12 cellular contexts compared by ENCODE assay signal in genomic region chr1:185517808-185518419, GRCh38.
"Had no signal": no experiment of that assay in that cellular context is flagged by ENCODE, and none has a peak within 500 bp of the region (broad histone marks: within the 10 kb centered on the region; RNA-seq: fewer than 3 reads in every experiment).

No MANE protein-coding gene starts in this region.

- H3K79me2 ChIP-seq: hepatocyte had no signal

- H3K4me3 ChIP-seq: hepatocyte, neural progenitor cell, spleen, upper lobe of left lung had no signal

- H3K4me2 ChIP-seq: hepatocyte, neural progenitor cell had no signal

- ATAC-seq: left lobe of liver, sciatic nerve had no signal

- DNase-seq: activated CD4-positive, alpha-beta T cell treated with anti-CD3 and anti-CD28 coated beads, Interleukin-2, amount 50 U/mL, for 1 hour; activated CD8-positive, alpha-beta memory T cell treated with anti-CD3 and anti-CD28 coated beads for 24 hours; activated naive CD8-positive, alpha-beta T cell treated with anti-CD3 and anti-CD28 coated beads, Interleukin-2, amount 10 ng/mL, durations not matched to agents 7 days and 5 days; brain microvascular endothelial cell; cerebellar nuclear complex; dermis blood vessel endothelial cell; spleen; upper lobe of left lung had no signal

- H3K36me3 ChIP-seq: brain microvascular endothelial cell, neural progenitor cell, spleen, upper lobe of left lung had no signal

- H3K27ac ChIP-seq: brain microvascular endothelial cell, hepatocyte, neural progenitor cell, spleen, upper lobe of left lung had no signal

- H3K4me1 ChIP-seq: neural progenitor cell, spleen, upper lobe of left lung had no signal

- H3K9ac ChIP-seq: neural progenitor cell had no signal

- H3K27me3 ChIP-seq: brain microvascular endothelial cell, hepatocyte, neural progenitor cell, spleen, upper lobe of left lung had no signal
